In the genomic region with DNA sequence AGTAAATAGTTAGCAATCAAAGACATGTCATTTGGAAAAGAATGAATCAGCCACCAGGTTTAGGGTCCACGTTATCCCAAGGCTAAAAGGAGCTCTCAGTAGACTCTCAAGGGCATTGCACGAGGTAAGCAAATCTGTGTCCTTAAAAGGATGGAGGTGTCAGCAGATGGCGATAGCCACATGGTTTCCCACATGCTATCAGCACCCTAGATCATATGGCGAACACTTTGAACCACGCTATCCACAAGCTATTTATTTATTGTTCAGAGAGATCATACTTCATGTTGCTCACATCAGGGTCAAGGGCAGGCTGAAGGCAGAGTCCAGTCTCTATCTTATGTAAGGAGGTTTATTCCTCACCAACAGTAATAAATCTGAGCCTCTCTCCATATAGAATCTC, we compare ENCODE assay signal across 13 cellular contexts. TPM values are rescaled to one million over a fixed set of nuclear protein-coding genes. Genes with fewer than 3 reads are reported as not detected.
DNase-seq lines count a peak whose midpoint lies in the region; ATAC-seq and TF ChIP-seq lines count a peak whose summit lies in the region.
"Had no signal": no experiment of that assay in that cellular context is flagged by ENCODE, and none has a peak within 500 bp of the region (broad histone marks: within the 10 kb centered on the region; RNA-seq: fewer than 3 reads in every experiment).

No MANE protein-coding gene starts in this region.

- intact Hi-C loops in lower lobe of right lung (cut with DNase I): no loop called here

- DNase-seq in GM13977 (ENCODE audit: low spot score): no peak
- DNase-seq in MV-4-11 (lab: John Stamatoyannopoulos, UW): peak; percentile 5
- peak; percentile 21 for DNase-seq in amniotic epithelial cell (ENCODE audit: low read depth)
- DNase-seq in left kidney (ENCODE audit: low read depth, low spot score): peak; percentile 39
- DNase-seq in medulla oblongata (ENCODE audit: extremely low spot score): no peak
- DNase-seq in stimulated activated naive B cell treated with anti-CD40 and anti-IgM and Interleukin-4, amounts not matched to agents 10 μg/mL and 1 μg/mL and 100 μg/mL, for 72 hours: no peak
- DNase-seq in lower lobe of right lung: no peak
- DNase-seq: activated CD8-positive, alpha-beta memory T cell treated with anti-CD3 and anti-CD28 coated beads, Interleukin-2, amount 10 ng/mL, durations not matched to agents 7 days and 5 days; activated naive CD8-positive, alpha-beta T cell treated with anti-CD3 and anti-CD28 coated beads for 36 hours; DMS79 treated with DMSO at 0.1 percent for 48 hours; dorsolateral prefrontal cortex; hippocampal formation had no signal

- no peaks in the 10 kb centered on the region for H3K4me1 ChIP-seq in lower lobe of right lung

- TF ChIP-seq CTCF in GM13977 (IDR thresholded peaks at IDR 0.05; ENCODE audit: extremely low read depth, insufficient read depth, missing control alignments) (peak; percentile 10), lower lobe of right lung (IDR thresholded peaks at IDR 0.05) (no peak)

- no peaks in the 10 kb centered on the region for H3K4me1 Mint-ChIP-seq in stimulated activated naive B cell treated with anti-CD40 and anti-IgM and Interleukin-4, amounts not matched to agents 10 μg/mL and 1 μg/mL and 100 μg/mL, for 72 hours
- H3K4me1 Mint-ChIP-seq: activated CD8-positive, alpha-beta memory T cell treated with anti-CD3 and anti-CD28 coated beads, Interleukin-2, amount 10 ng/mL, durations not matched to agents 7 days and 5 days; activated naive CD8-positive, alpha-beta T cell treated with anti-CD3 and anti-CD28 coated beads for 36 hours had no signal

- no peak overlapping the region for H3K4me3 Mint-ChIP-seq in stimulated activated naive B cell treated with anti-CD40 and anti-IgM and Interleukin-4, amounts not matched to agents 10 μg/mL and 1 μg/mL and 100 μg/mL, for 72 hours
- H3K4me3 Mint-ChIP-seq: activated CD8-positive, alpha-beta memory T cell treated with anti-CD3 and anti-CD28 coated beads, Interleukin-2, amount 10 ng/mL, durations not matched to agents 7 days and 5 days; activated naive CD8-positive, alpha-beta T cell treated with anti-CD3 and anti-CD28 coated beads for 36 hours had no signal

- in situ Hi-C loops in GM13977 (cut with MboI; ENCODE audit: low pct_unique_long_range_greater_than_20kb, low sequenced_read_pairs, unreplicated experiment): no loop called here

- no peaks in the 10 kb centered on the region for H3K27me3 Mint-ChIP-seq in stimulated activated naive B cell treated with anti-CD40 and anti-IgM and Interleukin-4, amounts not matched to agents 10 μg/mL and 1 μg/mL and 100 μg/mL, for 72 hours
- H3K27me3 Mint-ChIP-seq: activated CD8-positive, alpha-beta memory T cell treated with anti-CD3 and anti-CD28 coated beads, Interleukin-2, amount 10 ng/mL, durations not matched to agents 7 days and 5 days had no signal

- ATAC-seq in stimulated activated naive B cell treated with anti-CD40 and anti-IgM and Interleukin-4, amounts not matched to agents 10 μg/mL and 1 μg/mL and 100 μg/mL, for 72 hours (replicated peaks): no peak
- ATAC-seq in lower lobe of right lung: no peak
- ATAC-seq: activated CD8-positive, alpha-beta memory T cell treated with anti-CD3 and anti-CD28 coated beads, Interleukin-2, amount 10 ng/mL, durations not matched to agents 7 days and 5 days had no signal

- H3K27ac ChIP-seq in lower lobe of right lung: no peak overlapping the region
- H3K27ac ChIP-seq: dorsolateral prefrontal cortex had no signal

- H3K36me3 Mint-ChIP-seq in stimulated activated naive B cell treated with anti-CD40 and anti-IgM and Interleukin-4, amounts not matched to agents 10 μg/mL and 1 μg/mL and 100 μg/mL, for 72 hours: no peaks in the 10 kb centered on the region
- H3K36me3 Mint-ChIP-seq: activated CD8-positive, alpha-beta memory T cell treated with anti-CD3 and anti-CD28 coated beads, Interleukin-2, amount 10 ng/mL, durations not matched to agents 7 days and 5 days; activated naive CD8-positive, alpha-beta T cell treated with anti-CD3 and anti-CD28 coated beads for 36 hours had no signal

- H3K9me3 Mint-ChIP-seq in stimulated activated naive B cell treated with anti-CD40 and anti-IgM and Interleukin-4, amounts not matched to agents 10 μg/mL and 1 μg/mL and 100 μg/mL, for 72 hours: no peaks in the 10 kb centered on the region
- H3K9me3 Mint-ChIP-seq: activated naive CD8-positive, alpha-beta T cell treated with anti-CD3 and anti-CD28 coated beads for 36 hours had no signal

- H3K27ac Mint-ChIP-seq in stimulated activated naive B cell treated with anti-CD40 and anti-IgM and Interleukin-4, amounts not matched to agents 10 μg/mL and 1 μg/mL and 100 μg/mL, for 72 hours: no peak overlapping the region
- H3K27ac Mint-ChIP-seq: activated CD8-positive, alpha-beta memory T cell treated with anti-CD3 and anti-CD28 coated beads, Interleukin-2, amount 10 ng/mL, durations not matched to agents 7 days and 5 days; activated naive CD8-positive, alpha-beta T cell treated with anti-CD3 and anti-CD28 coated beads for 36 hours had no signal

- no peaks in the 10 kb centered on the region for H3K36me3 ChIP-seq in lower lobe of right lung

- H3K4me3 ChIP-seq in lower lobe of right lung: no peak overlapping the region
- H3K4me3 ChIP-seq: dorsolateral prefrontal cortex had no signal

- H3K9me3 ChIP-seq in lower lobe of right lung: no peaks in the 10 kb centered on the region

- no peaks in the 10 kb centered on the region for H3K27me3 ChIP-seq in lower lobe of right lung (ENCODE audit: low read depth)
- H3K27me3 ChIP-seq: dorsolateral prefrontal cortex had no signal

RNA-seq across cellular contexts. Expression of gene CDH6, which starts 43.7 kb away (rescaled TPM):
- total RNA-seq in lower lobe of right lung: 7.2 TPM
- total RNA-seq: activated CD8-positive, alpha-beta memory T cell treated with anti-CD3 and anti-CD28 coated beads, Interleukin-2, amount 10 ng/mL, durations not matched to agents 7 days and 5 days; activated naive CD8-positive, alpha-beta T cell treated with anti-CD3 and anti-CD28 coated beads for 36 hours; mononuclear cell had no signal

Comparison
In these comparisons a context has a peak if more than half of its experiments do, and no peak if none do; other contexts are left out.
1. DNase-seq: peak in MV-4-11 (single experiment), amniotic epithelial cell (single experiment) and left kidney (single experiment); none in GM13977 (single experiment), medulla oblongata (single experiment), stimulated activated naive B cell treated with anti-CD40 and anti-IgM and Interleukin-4, amounts not matched to agents 10 μg/mL and 1 μg/mL and 100 μg/mL, for 72 hours (single experiment) and lower lobe of right lung (single experiment).